In the genomic region with DNA sequence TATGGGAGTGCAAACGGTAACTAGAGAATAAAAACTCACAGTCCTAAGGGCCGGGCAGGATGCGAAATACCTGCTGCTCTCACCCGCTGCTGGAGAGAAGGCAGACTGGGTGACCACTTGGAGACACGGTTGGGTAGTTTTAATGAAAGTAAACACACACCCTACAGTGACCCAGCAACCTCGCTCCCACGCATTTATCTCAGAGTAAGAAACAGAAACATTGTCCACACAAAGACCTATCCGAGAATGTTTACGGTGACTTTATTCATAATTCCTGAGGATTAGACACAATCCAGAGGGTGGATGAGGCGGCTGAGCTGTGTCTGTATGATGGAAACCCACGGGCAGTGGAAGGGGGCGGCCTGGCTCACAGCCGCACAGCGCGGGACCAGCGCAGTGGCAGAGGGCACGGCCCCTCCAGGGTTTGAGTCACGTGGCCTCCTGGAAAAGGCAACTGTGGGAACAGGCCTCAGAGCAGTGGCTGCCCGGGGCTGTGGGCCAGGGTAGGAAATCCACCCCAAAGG, we compare ENCODE assay signal across 1 cellular context.
TF ChIP-seq lines count a peak whose summit lies in the region.

No MANE protein-coding gene starts in this region.

TF ChIP-seq in WTC11, 78 proteins besides CTCF, POLR2A, EP300 and RAD21 (continued from another document):
- TF ChIP-seq ZNF281 (CRISPR knock-in tag; IDR thresholded peaks at IDR 0.05): no peak
TF ChIP-seq in WTC11: peak in this region for 0.
